33 cellular contexts compared by ENCODE assay signal in the genomic region with DNA sequence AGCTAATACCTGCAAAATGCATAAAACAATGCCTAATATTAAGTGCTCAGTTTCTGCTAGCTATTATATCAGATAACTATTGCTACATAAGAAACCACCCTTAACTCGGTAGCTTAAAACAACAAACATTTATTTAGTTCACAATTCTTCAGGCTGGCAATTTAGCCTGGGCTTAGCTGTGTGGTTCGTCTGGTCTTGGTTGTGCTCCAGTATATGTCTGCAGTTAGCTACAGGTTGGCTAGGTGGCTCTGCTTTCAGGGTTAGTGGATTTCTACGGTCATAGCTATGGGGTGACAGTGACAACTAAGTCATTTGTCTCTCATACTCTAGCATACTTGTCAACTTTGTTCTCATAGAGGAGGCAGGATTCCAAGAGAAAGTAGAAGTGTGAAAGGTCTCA.
"Had no signal": no experiment of that assay in that cellular context is flagged by ENCODE, and none has a peak within 500 bp of the region (broad histone marks: within the 10 kb centered on the region; RNA-seq: fewer than 3 reads in every experiment).

No MANE protein-coding gene starts in this region.

- H3K27me3 ChIP-seq: adrenal gland, ascending aorta, body of pancreas, brain microvascular endothelial cell, breast epithelium, cardiac muscle cell had no signal

- H3K4me1 ChIP-seq: adrenal gland, ascending aorta, breast epithelium had no signal

- H3K4me3 ChIP-seq: adrenal gland, ascending aorta, body of pancreas, breast epithelium, cardiac muscle cell had no signal

- H3K27ac ChIP-seq: adrenal gland, ascending aorta, body of pancreas, brain microvascular endothelial cell, breast epithelium, cardiac muscle cell had no signal

- FAIRE-seq: astrocyte, bronchial epithelial cell had no signal

- H3K9me3 ChIP-seq: adrenal gland had no signal

- ATAC-seq: activated naive CD4-positive, alpha-beta T cell treated with anti-CD3 and anti-CD28 coated beads, Interleukin-2, amount 50 U/mL, for 72 hours; activated naive CD8-positive, alpha-beta T cell treated with anti-CD3 and anti-CD28 coated beads, Interleukin-2, amount 50 U/mL, for 24 hours; activated T-cell treated with anti-CD3 and anti-CD28 coated beads, Interleukin-2, amount 50 U/mL, for 4 hours; activated T-cell treated with anti-CD3 and anti-CD28 coated beads, Interleukin-2, amount 50 U/mL, for 72 hours; activated T-helper 17 cell treated with anti-CD3 and anti-CD28 coated beads, Interleukin-2, amount 50 U/mL, for 72 hours; body of pancreas had no signal

- H3K36me3 ChIP-seq: adrenal gland, ascending aorta, brain microvascular endothelial cell, breast epithelium, cardiac muscle cell had no signal

- DNase-seq: activated effector memory CD4-positive, alpha-beta T cell treated with anti-CD3 and anti-CD28 coated beads, Interleukin-2, amount 50 U/mL, for 16 hours; activated effector memory CD4-positive, alpha-beta T cell treated with Interleukin-2 at 50 U/mL for 16 hours; activated gamma-delta T cell; activated gamma-delta T cell treated with Interleukin-2 at 50 U/mL for 16 hours; activated naive CD4-positive, alpha-beta T cell; activated naive CD4-positive, alpha-beta T cell treated with anti-CD3 and anti-CD28 coated beads for 36 hours; activated naive CD4-positive, alpha-beta T cell treated with anti-CD3 and anti-CD28 coated beads, Interleukin-2, amount 10 ng/mL, durations not matched to agents 7 days and 5 days; activated naive CD4-positive, alpha-beta T cell treated with anti-CD3 and anti-CD28 coated beads, Interleukin-2, amount 50 U/mL, for 16 hours; activated naive CD4-positive, alpha-beta T cell treated with Interleukin-2 at 50 U/mL for 16 hours; activated naive CD8-positive, alpha-beta T cell treated with anti-CD3 and anti-CD28 coated beads for 36 hours; activated naive CD8-positive, alpha-beta T cell treated with anti-CD3 and anti-CD28 coated beads, Interleukin-2, amount 10 ng/mL, durations not matched to agents 7 days and 5 days; activated naive CD8-positive, alpha-beta T cell treated with anti-CD3 and anti-CD28 coated beads, Interleukin-2, amount 50 U/mL, for 24 hours; activated T-cell treated with anti-CD3 and anti-CD28 coated beads, Interleukin-2, amount 50 U/mL, for 24 hours; activated T-cell treated with anti-CD3 and anti-CD28 coated beads, Interleukin-2, amount 50 U/mL, for 4 hours; activated T-cell treated with anti-CD3 and anti-CD28 coated beads, Interleukin-2, amount 50 U/mL, for 48 hours; activated T-cell treated with anti-CD3 and anti-CD28 coated beads, Interleukin-2, amount 50 U/mL, for 72 hours; adrenal gland; amniotic stem cell; amygdala; anterior cingulate cortex; aorta; body of pancreas; brain microvascular endothelial cell; caudate nucleus; central memory CD4-positive, alpha-beta T cell; cerebellar nuclear complex had no signal
